ENCODE assay signal across 14 cellular contexts in genomic region chr13:76937416-76937815, GRCh38. TPM values are rescaled to one million over a fixed set of nuclear protein-coding genes. Genes with fewer than 3 reads are reported as not detected.
DNase-seq lines count a peak whose midpoint lies in the region; ATAC-seq, FAIRE-seq and TF ChIP-seq lines count a peak whose summit lies in the region.
"Had no signal": no experiment of that assay in that cellular context is flagged by ENCODE, and none has a peak within 500 bp of the region (broad histone marks: within the 10 kb centered on the region; RNA-seq: fewer than 3 reads in every experiment).

No MANE protein-coding gene starts in this region.

- peak; percentile 97 for ATAC-seq in SK-N-SH treated with all-trans-retinoic acid at 6 μM for 48 hours
- no peak for ATAC-seq in GM21723 (IDR thresholded peaks at IDR 0.05; ENCODE audit: unreplicated experiment)

- TF ChIP-seq CTCF in fibroblast of the aortic adventitia (IDR thresholded peaks at IDR 0.05; ENCODE audit: insufficient read depth, low read length), result no peak

- H3K4me3 ChIP-seq in fibroblast of the aortic adventitia (ENCODE audit: low read depth, low read length), result no peak overlapping the region
- H3K4me3 ChIP-seq: ascending aorta, prostate gland had no signal

- DNase-seq in DMS53 (lab: John Stamatoyannopoulos, UW), result peak; percentile 20
- DNase-seq in DMS53 treated with DMSO at 0.1 percent for 48 hours (lab: John Stamatoyannopoulos, UW; ENCODE audit: unreplicated experiment), result no peak
- peak; percentile 97 for DNase-seq in fibroblast of the aortic adventitia (ENCODE audit: low read depth)
- peak; percentile 81 for DNase-seq in smooth muscle cell of the brain vasculature (ENCODE audit: low read depth, low spot score)
- DNase-seq in retina, result no peak
- DNase-seq in GM19239 (ENCODE audit: insufficient read length, low spot score), result no peak
- DNase-seq: 8988T; activated CD4-positive, alpha-beta T cell treated with anti-CD3 and anti-CD28 coated beads, Interleukin-2, amount 50 U/mL, for 4 hours; NCI-H187 treated with DMSO at 0.1 percent for 48 hours; Right ventricle myocardium superior had no signal

- FAIRE-seq in GM19239 (lab: Jason Lieb, UNC), result no peak

TF ChIP-seq in SK-N-SH treated with all-trans-retinoic acid at 6 μM for 48 hours, 23 proteins besides CTCF, POLR2A, EP300 and RAD21:
- TF ChIP-seq ZFP30 (CRISPR knock-in tag; IDR thresholded peaks at IDR 0.05), result no peak

RNA-seq across cellular contexts. Expression of gene ACOD1, which starts 10.9 kb away (rescaled TPM):
- total RNA-seq in fibroblast of the aortic adventitia (ENCODE audit: low replicate concordance), result not detected in 2 replicates
- total RNA-seq: ascending aorta, prostate gland, Right ventricle myocardium superior had no signal

RNA-seq across cellular contexts. Expression of gene KCTD12, which starts 51.2 kb away (rescaled TPM):
- 62.6 and 176 TPM in 2 replicates for total RNA-seq in fibroblast of the aortic adventitia (ENCODE audit: low replicate concordance)

RNA-seq across cellular contexts. Expression of gene CLN5, which starts 54.5 kb away (rescaled TPM):
- total RNA-seq in fibroblast of the aortic adventitia (ENCODE audit: low replicate concordance), result 40.0 and 46.7 TPM in 2 replicates

Comparison
In these comparisons a context has a peak if more than half of its experiments do, and no peak if none do; other contexts are left out.
1. DNase-seq: peak in DMS53 (single experiment), fibroblast of the aortic adventitia (single experiment) and smooth muscle cell of the brain vasculature (single experiment); none in DMS53 treated with DMSO at 0.1 percent for 48 hours (single experiment), retina (single experiment) and GM19239 (single experiment).